16 cellular contexts compared by ENCODE assay signal in the genomic region with DNA sequence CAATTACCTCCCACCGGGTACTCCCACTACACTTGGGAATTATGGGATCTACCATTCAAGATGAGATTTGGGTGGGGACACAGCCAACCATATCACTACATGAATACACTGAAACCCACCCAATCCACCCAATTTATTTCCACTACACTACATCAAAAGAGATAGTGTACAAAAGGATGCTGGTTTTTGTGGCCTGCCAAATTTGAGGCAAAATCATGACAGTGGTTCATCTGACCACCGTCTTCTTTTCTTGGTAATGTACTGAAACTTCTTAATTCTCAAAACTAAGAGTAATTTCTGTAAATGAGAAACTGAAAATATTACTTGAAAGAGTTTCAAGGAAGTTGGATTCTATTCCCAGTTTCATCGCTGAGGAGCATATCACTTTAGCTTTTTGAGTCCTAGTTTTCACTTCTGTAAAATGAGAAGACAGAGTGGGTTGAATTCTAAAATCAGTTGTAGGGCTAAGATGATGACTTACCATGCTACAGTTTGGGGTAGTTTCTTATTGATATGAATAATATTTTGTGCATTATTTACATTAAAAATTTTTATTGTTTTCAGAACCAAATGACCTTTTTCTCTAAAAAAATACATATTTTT.
DNase-seq lines count a peak whose midpoint lies in the region; ATAC-seq and TF ChIP-seq lines count a peak whose summit lies in the region.
"Had no signal": no experiment of that assay in that cellular context is flagged by ENCODE, and none has a peak within 500 bp of the region (broad histone marks: within the 10 kb centered on the region; RNA-seq: fewer than 3 reads in every experiment).

No MANE protein-coding gene starts in this region.

- H3K4me3 Mint-ChIP-seq in naive thymus-derived CD8-positive, alpha-beta T cell, result no peak overlapping the region
- H3K4me3 Mint-ChIP-seq: CD4-positive, CD25-positive, alpha-beta regulatory T cell; CD8-positive, alpha-beta T cell; HFFc6 had no signal

- POLR2A ChIA-PET in naive thymus-derived CD8-positive, alpha-beta T cell (lab: Charles Lee), result no interaction called here

- no peaks in the 10 kb centered on the region for H3K9me2 ChIP-seq in MM.1S (replicated peaks; ENCODE audit: insufficient read depth, low read length)

- H3K27ac Mint-ChIP-seq in naive thymus-derived CD8-positive, alpha-beta T cell, result no peak overlapping the region
- H3K27ac Mint-ChIP-seq: CD4-positive, CD25-positive, alpha-beta regulatory T cell; CD8-positive, alpha-beta T cell; HFFc6 had no signal

- no peaks in the 10 kb centered on the region for H3K36me3 Mint-ChIP-seq in naive thymus-derived CD8-positive, alpha-beta T cell
- H3K36me3 Mint-ChIP-seq: CD4-positive, CD25-positive, alpha-beta regulatory T cell; CD8-positive, alpha-beta T cell had no signal

- ATAC-seq in GM18858 (IDR thresholded peaks at IDR 0.05; ENCODE audit: unreplicated experiment) (peak; percentile 50), GM21515 (IDR thresholded peaks at IDR 0.05; ENCODE audit: unreplicated experiment) (no peak)
- no peak for ATAC-seq in naive thymus-derived CD8-positive, alpha-beta T cell
- ATAC-seq: CD8-positive, alpha-beta T cell; GM12878 had no signal

- H3K9ac ChIP-seq in MM.1S (ENCODE audit: low read length) (no peak overlapping the region), OCI-LY3 (ENCODE audit: low read length) (no peak overlapping the region)

- H3K4me1 ChIP-seq in MM.1S (ENCODE audit: low read length) (no peaks in the 10 kb centered on the region), OCI-LY3 (ENCODE audit: low read length) (peaks cover 9% of the 10 kb centered on the region)
- H3K4me1 ChIP-seq: Caco-2, HAP-1 had no signal

- peaks cover 0 to 22% (median 5%) of the 10 kb centered on the region in 9 donors for H3K9me3 Mint-ChIP-seq in naive thymus-derived CD8-positive, alpha-beta T cell

- H4K20me1 ChIP-seq in MM.1S (ENCODE audit: insufficient read depth, low read length) (no peaks in the 10 kb centered on the region), OCI-LY3 (ENCODE audit: insufficient read depth, low read length) (no peaks in the 10 kb centered on the region)

- TF ChIP-seq CTCF in MM.1S (IDR thresholded peaks at IDR 0.05; ENCODE audit: low read length) (no peak), OCI-LY3 (IDR thresholded peaks at IDR 0.05; ENCODE audit: low read depth, low read length) (no peak)

- H3K27me3 ChIP-seq in MM.1S (replicated peaks; ENCODE audit: insufficient read depth, low read length), result no peaks in the 10 kb centered on the region
- H3K27me3 ChIP-seq in OCI-LY3 (ENCODE audit: low read depth, low read length), result no peaks in the 10 kb centered on the region

- H2AFZ ChIP-seq in MM.1S (ENCODE audit: low read length), result no peak overlapping the region
- no peak overlapping the region for H2AFZ ChIP-seq in OCI-LY3 (ENCODE audit: low read depth, low read length)

- no peaks in the 10 kb centered on the region for H3F3A ChIP-seq in MM.1S (ENCODE audit: insufficient read depth, low read length)

- H3K4me2 ChIP-seq in MM.1S (ENCODE audit: low read depth, low read length) (no peak overlapping the region), OCI-LY3 (ENCODE audit: low read length) (0 out of 2 replicates have a peak overlapping the region, but pooled peaks have one; percentile 2)

- H3K79me2 ChIP-seq in MM.1S (ENCODE audit: low read length), result no peaks in the 10 kb centered on the region
- H3K79me2 ChIP-seq in OCI-LY3 (ENCODE audit: low read length), result no peaks in the 10 kb centered on the region

- H3K9me3 ChIP-seq in MM.1S (replicated peaks; ENCODE audit: insufficient read depth, low read length) (no peaks in the 10 kb centered on the region), OCI-LY3 (ENCODE audit: insufficient read depth, low read length) (no peaks in the 10 kb centered on the region)
- H3K9me3 ChIP-seq: Caco-2, HAP-1 had no signal

- H3K27ac ChIP-seq in MM.1S (ENCODE audit: low read length) (no peak overlapping the region), OCI-LY3 (ENCODE audit: low read length) (no peak overlapping the region)

- H3K4me1 Mint-ChIP-seq in naive thymus-derived CD8-positive, alpha-beta T cell, result no peaks in the 10 kb centered on the region

- DNase-seq in MM.1S, result peak; percentile 27
- no peak for DNase-seq in SW 1271 (lab: John Stamatoyannopoulos, UW)
- no peak for DNase-seq in naive thymus-derived CD8-positive, alpha-beta T cell
- DNase-seq: C1 segment of cervical spinal cord; Caco-2; CD4-positive, CD25-positive, alpha-beta regulatory T cell; CD8-positive, alpha-beta T cell; DMS153; DND-41; GOT3; HFFc6 had no signal

- no peaks in the 10 kb centered on the region for H3K36me3 ChIP-seq in MM.1S (replicated peaks; ENCODE audit: insufficient read depth, low read length)
- H3K36me3 ChIP-seq in OCI-LY3 (replicated peaks; ENCODE audit: low read depth, low read length), result no peaks in the 10 kb centered on the region
- H3K36me3 ChIP-seq: HAP-1 had no signal

- H3K4me3 ChIP-seq in MM.1S (ENCODE audit: low read length) (no peak overlapping the region), OCI-LY3 (ENCODE audit: low read length) (no peak overlapping the region)
- H3K4me3 ChIP-seq: GM12878, HAP-1 had no signal

- no peaks in the 10 kb centered on the region for H3K27me3 Mint-ChIP-seq in naive thymus-derived CD8-positive, alpha-beta T cell
- H3K27me3 Mint-ChIP-seq: CD4-positive, CD25-positive, alpha-beta regulatory T cell had no signal
